ENCODE assay signal across 8 cellular contexts in the genomic region with DNA sequence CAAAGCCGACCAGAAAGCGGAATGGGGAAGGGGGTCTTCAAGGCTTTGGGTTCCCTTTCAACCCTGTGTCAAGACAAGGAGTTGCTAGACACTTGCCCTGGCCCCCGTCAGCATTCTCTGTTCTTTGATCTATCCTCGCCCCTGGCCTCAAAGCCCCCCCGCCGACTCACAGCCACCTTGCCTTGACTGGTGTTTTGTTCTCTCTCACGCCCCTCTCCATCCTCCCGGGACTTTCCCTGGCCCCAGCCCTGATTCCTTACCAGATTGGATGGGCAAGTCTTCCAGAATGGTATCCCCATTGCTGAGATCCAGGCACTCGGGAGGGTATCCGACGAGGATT. TPM values are rescaled to one million over a fixed set of nuclear protein-coding genes. Genes with fewer than 3 reads are reported as not detected.
DNase-seq lines count a peak whose midpoint lies in the region; ATAC-seq and TF ChIP-seq lines count a peak whose summit lies in the region.
"Had no signal": no experiment of that assay in that cellular context is flagged by ENCODE, and none has a peak within 500 bp of the region (broad histone marks: within the 10 kb centered on the region; RNA-seq: fewer than 3 reads in every experiment).

No MANE protein-coding gene starts in this region.

- peaks cover 27% of the 10 kb centered on the region for H3K79me2 ChIP-seq in fibroblast of lung (ENCODE audit: control insufficient read depth, insufficient read depth, low read length)

- peak overlapping the region; percentile 85 for H2AFZ ChIP-seq in fibroblast of lung (ENCODE audit: low read length)

- H3K27me3 ChIP-seq in fibroblast of lung (ENCODE audit: control insufficient read depth, insufficient read depth, low read length), result no peaks in the 10 kb centered on the region

- DNase-seq in fibroblast of lung (ENCODE audit: low read depth in 2 of 2), result no peak
- DNase-seq in pons (ENCODE audit: low spot score), result peak; percentile 39
- DNase-seq in GM10248 (ENCODE audit: extremely low spot score), result no peak
- DNase-seq in activated gamma-delta T cell treated with Interleukin-2 at 50 U/mL for 16 hours, result no peak

- H3K4me3 ChIP-seq in fibroblast of lung (replicated peaks in 1 of 4; ENCODE audit: control extremely low read depth in 1 of 4, insufficient read depth in 1 of 4, low read depth in 3 of 4, low read length in 4 of 4), result peak overlapping the region; percentile 88 to 99 (median 92)

- H3K9me3 ChIP-seq in fibroblast of lung (ENCODE audit: control insufficient read depth, insufficient read depth, low read depth, low read length), result no peaks in the 10 kb centered on the region

- peaks cover 5% of the 10 kb centered on the region for H3K36me3 ChIP-seq in fibroblast of lung (ENCODE audit: control insufficient read depth, insufficient read depth, low read length)

- H3K4me2 ChIP-seq in fibroblast of lung (ENCODE audit: extremely low read depth, insufficient read depth, low read length), result peak overlapping the region; percentile 61

- peaks cover 2% of the 10 kb centered on the region for H3K4me1 ChIP-seq in fibroblast of lung (ENCODE audit: control insufficient read depth, extremely low read depth, insufficient read depth, low read length)

- POLR2A ChIA-PET in GM10248 (lab: Yijun Ruan, JAX), result no interaction called here

- no peak for TF ChIP-seq CTCF in VCaP (conservative IDR thresholded peaks at IDR 0.05)
- TF ChIP-seq CTCF in fibroblast of lung (conservative IDR thresholded peaks at IDR 0.05 in 1 of 2, IDR thresholded peaks at IDR 0.05 in 1 of 2; ENCODE audit: low read depth in 1 of 2, low read length in 2 of 2), result no peak
- TF ChIP-seq CTCF in GM10248 (IDR thresholded peaks at IDR 0.05; ENCODE audit: control extremely low read depth, extremely low read depth, low read depth, missing control alignments), result no peak

- H3K9ac ChIP-seq in fibroblast of lung (ENCODE audit: insufficient read depth, low read length), result peak overlapping the region; percentile 93

- ATAC-seq in HG03354 (IDR thresholded peaks at IDR 0.05; ENCODE audit: poor library complexity, severe bottlenecking, unreplicated experiment) (peak; percentile 3), HG02970 (IDR thresholded peaks at IDR 0.05; ENCODE audit: low FRiP score, unreplicated experiment) (no peak)

- no peaks in the 10 kb centered on the region for H4K20me1 ChIP-seq in fibroblast of lung (ENCODE audit: control insufficient read depth, extremely low read depth, insufficient read depth, low read length)

- peak overlapping the region; percentile 95 for H3K27ac ChIP-seq in VCaP
- H3K27ac ChIP-seq in fibroblast of lung (ENCODE audit: insufficient read depth, low read length), result peak overlapping the region; percentile 92

- CTCF ChIA-PET in GM10248 (lab: Yijun Ruan, JAX), result interaction anchor here (0.7 to 5.1 kb wide), 21 partner anchors 11 to 442 kb away, joined by 3 to 29 read pairs (median 5); a partner anchor contains a TSS

RNA-seq across cellular contexts. Expression of a gene that starts 0.6 kb away (rescaled TPM):
- 5.6 and 6.2 TPM in 2 replicates for total RNA-seq in fibroblast of lung
- 2.5 and 3.0 TPM in 2 replicates for polyA plus RNA-seq in fibroblast of lung
- 2.2 and 2.6 TPM in 2 replicates for polyA plus RNA-seq in fibroblast of lung (2012)
- 0.63 and 0.79 TPM in 2 replicates for polyA minus RNA-seq in fibroblast of lung (ENCODE audit: low replicate concordance)

RNA-seq across cellular contexts. Expression of a gene that starts 2.7 kb away (rescaled TPM):
- total RNA-seq in fibroblast of lung, result 6.2 and 7.6 TPM in 2 replicates
- polyA plus RNA-seq in fibroblast of lung, result 1.5 and 3.2 TPM in 2 replicates
- polyA plus RNA-seq in fibroblast of lung (2012), result 1.2 and 2.8 TPM in 2 replicates
- polyA minus RNA-seq in fibroblast of lung (ENCODE audit: low replicate concordance), result 1.2 and 1.5 TPM in 2 replicates

RNA-seq across cellular contexts. Expression of a gene that starts 17.8 kb away (rescaled TPM):
- total RNA-seq in fibroblast of lung, result not detected in 2 replicates
- 0.01 and 0.06 TPM in 2 replicates for polyA plus RNA-seq in fibroblast of lung
- polyA plus RNA-seq in fibroblast of lung (2012), result 0.03 and 0.05 TPM in 2 replicates
- 0.85 TPM in 1 of 2 replicates, not detected in the other for polyA minus RNA-seq in fibroblast of lung (ENCODE audit: low replicate concordance)
- total RNA-seq: T-helper 2 cell treated with Interferon-gamma antibody and Interleukin-4, amounts not matched to agents 100 ng/mL and 5 ng/mL, for 36 hours had no signal

RNA-seq across cellular contexts. Expression of a gene that starts 38.3 kb away (rescaled TPM):
- total RNA-seq in fibroblast of lung, result not detected in 2 replicates
- not detected in 2 replicates for polyA plus RNA-seq in fibroblast of lung
- not detected in 2 replicates for polyA plus RNA-seq in fibroblast of lung (2012)
- polyA minus RNA-seq in fibroblast of lung (ENCODE audit: low replicate concordance), result not detected in 2 replicates

RNA-seq across cellular contexts. Expression of a gene that starts 53.6 kb away (rescaled TPM):
- not detected in 2 replicates for total RNA-seq in fibroblast of lung
- polyA plus RNA-seq in fibroblast of lung, result not detected in 2 replicates
- polyA plus RNA-seq in fibroblast of lung (2012), result not detected in 2 replicates
- not detected in 2 replicates for polyA minus RNA-seq in fibroblast of lung (ENCODE audit: low replicate concordance)
- total RNA-seq: T-helper 2 cell treated with Interferon-gamma antibody and Interleukin-4, amounts not matched to agents 100 ng/mL and 5 ng/mL, for 36 hours had no signal
